In genomic region chr7:24654305-24654704, GRCh38 we compare ENCODE assay signal across 28 cellular contexts.
"Had no signal": no experiment of that assay in that cellular context is flagged by ENCODE, and none has a peak within 500 bp of the region (broad histone marks: within the 10 kb centered on the region; RNA-seq: fewer than 3 reads in every experiment).

No MANE protein-coding gene starts in this region.

- FAIRE-seq: endometrium, endothelial cell of umbilical vein had no signal

- H3K27ac Mint-ChIP-seq: activated naive CD4-positive, alpha-beta T cell treated with anti-CD3 and anti-CD28 coated beads for 36 hours; activated naive CD8-positive, alpha-beta T cell treated with anti-CD3 and anti-CD28 coated beads for 36 hours; activated T-helper 2 cell treated with anti-CD3 and anti-CD28 coated beads, Interferon-gamma antibody, Interleukin-2, Interleukin-4, amounts not matched to agents 10 μg/mL and 5 μg/mL and 100 μg/mL, durations not matched to agents 14 hours and 24 hours and 36 hours had no signal

- H3K4me3 ChIP-seq: body of pancreas, colonic mucosa had no signal

- H3K27me3 Mint-ChIP-seq: activated B cell treated with CpG ODN at 0.5 μM for 24 hours; activated CD8-positive, alpha-beta T cell treated with anti-CD3 and anti-CD28 coated beads for 36 hours; activated naive CD4-positive, alpha-beta T cell treated with anti-CD3 and anti-CD28 coated beads, Interleukin-2, amount 50 U/mL, for 24 hours; activated naive CD8-positive, alpha-beta T cell treated with anti-CD3 and anti-CD28 coated beads for 36 hours; activated naive CD8-positive, alpha-beta T cell treated with anti-CD3 and anti-CD28 coated beads, Interleukin-2, amount 50 U/mL, for 24 hours had no signal

- H3K9me3 ChIP-seq: adrenal gland, body of pancreas, colonic mucosa, esophagus squamous epithelium, gastroesophageal sphincter had no signal

- ATAC-seq: activated CD4-positive, CD25-positive, alpha-beta regulatory T cell treated with anti-CD3 and anti-CD28 coated beads, Interleukin-2, amount 50 U/mL, for 24 hours; activated CD8-positive, alpha-beta T cell treated with anti-CD3 and anti-CD28 coated beads for 36 hours; activated naive CD8-positive, alpha-beta T cell treated with anti-CD3 and anti-CD28 coated beads, Interleukin-2, amount 50 U/mL, for 24 hours; activated T-cell treated with anti-CD3 and anti-CD28 coated beads, Interleukin-2, amount 50 U/mL, for 4 hours; body of pancreas; gastroesophageal sphincter had no signal

- H3K27ac ChIP-seq: adrenal gland, body of pancreas, colonic mucosa, epithelial cell of prostate, gastroesophageal sphincter, VCaP had no signal

- H3K4me3 Mint-ChIP-seq: activated CD8-positive, alpha-beta T cell treated with anti-CD3 and anti-CD28 coated beads for 36 hours; activated naive CD4-positive, alpha-beta T cell treated with anti-CD3 and anti-CD28 coated beads for 36 hours; activated naive CD8-positive, alpha-beta T cell treated with anti-CD3 and anti-CD28 coated beads for 36 hours had no signal

- H3K4me1 ChIP-seq: body of pancreas, colonic mucosa, gastroesophageal sphincter had no signal

- H3K36me3 ChIP-seq: adrenal gland, colonic mucosa, esophagus squamous epithelium, gastroesophageal sphincter had no signal

- H3K27me3 ChIP-seq: adrenal gland, body of pancreas, colonic mucosa, esophagus squamous epithelium, gastroesophageal sphincter had no signal

- H3K9me3 Mint-ChIP-seq: activated CD8-positive, alpha-beta T cell treated with anti-CD3 and anti-CD28 coated beads for 36 hours; activated naive CD4-positive, alpha-beta T cell treated with anti-CD3 and anti-CD28 coated beads for 36 hours; activated naive CD4-positive, alpha-beta T cell treated with anti-CD3 and anti-CD28 coated beads, Interleukin-2, amount 50 U/mL, for 24 hours; activated naive CD8-positive, alpha-beta T cell treated with anti-CD3 and anti-CD28 coated beads for 36 hours; activated naive CD8-positive, alpha-beta T cell treated with anti-CD3 and anti-CD28 coated beads, Interleukin-2, amount 50 U/mL, for 24 hours; activated T-cell treated with anti-CD3 and anti-CD28 coated beads, Interleukin-2, amount 50 U/mL, for 4 hours; activated T-helper 2 cell treated with anti-CD3 and anti-CD28 coated beads, Interferon-gamma antibody, Interleukin-2, Interleukin-4, amounts not matched to agents 10 μg/mL and 5 μg/mL and 100 μg/mL, durations not matched to agents 14 hours and 24 hours and 36 hours had no signal

- DNase-seq: activated B cell treated with CpG ODN at 0.5 μM for 24 hours; activated CD4-positive, alpha-beta T cell treated with anti-CD3 and anti-CD28 coated beads for 48 hours; activated CD4-positive, alpha-beta T cell treated with anti-CD3 and anti-CD28 coated beads, Interleukin-2, amount 50 U/mL, for 1 hour; activated CD4-positive, alpha-beta T cell treated with anti-CD3 and anti-CD28 coated beads, Interleukin-2, amount 50 U/mL, for 48 hours; activated CD8-positive, alpha-beta memory T cell treated with anti-CD3 and anti-CD28 coated beads for 24 hours; activated CD8-positive, alpha-beta T cell treated with anti-CD3 and anti-CD28 coated beads for 36 hours; activated effector memory CD4-positive, alpha-beta T cell treated with anti-CD3 and anti-CD28 coated beads, Interleukin-2, amount 50 U/mL, for 16 hours; activated naive CD4-positive, alpha-beta T cell treated with anti-CD3 and anti-CD28 coated beads for 36 hours; activated naive CD8-positive, alpha-beta T cell treated with anti-CD3 and anti-CD28 coated beads for 36 hours; activated naive CD8-positive, alpha-beta T cell treated with anti-CD3 and anti-CD28 coated beads, Interleukin-2, amount 50 U/mL, for 24 hours; activated T-cell treated with anti-CD3 and anti-CD28 coated beads, Interleukin-2, amount 50 U/mL, for 4 hours; adrenal gland; aorta; body of pancreas; cerebellar nuclear complex; colonic mucosa; effector CD8-positive, alpha-beta T cell; esophagus squamous epithelium; foreskin melanocyte; T-helper 2 cell had no signal
